8 cellular contexts compared by ENCODE assay signal in genomic region chr11:75204685-75205667, GRCh38. TPM values are rescaled to one million over a fixed set of nuclear protein-coding genes. Genes with fewer than 3 reads are reported as not detected.
A peak's percentile ranks its signal among the peaks of the same experiment; 100 is the strongest.
DNase-seq lines count a peak whose midpoint lies in the region; ATAC-seq, FAIRE-seq and TF ChIP-seq lines count a peak whose summit lies in the region.

No MANE protein-coding gene starts in this region.

- no peak overlapping the region for H3K4me3 ChIP-seq in kidney (ENCODE audit: low read length in 2 of 2)

- peak; percentile 99 for DNase-seq in DMS53 (lab: John Stamatoyannopoulos, UW)
- peak; percentile 48 for DNase-seq in NCI-H2227 treated with DMSO at 0.1 percent for 48 hours (lab: John Stamatoyannopoulos, UW)
- DNase-seq in activated CD4-positive, CD25-positive, alpha-beta regulatory T cell (lab: John Stamatoyannopoulos, UW) = peak; percentile 62 to 89 (median 76)
- DNase-seq in caudate nucleus (lab: John Stamatoyannopoulos, UW) = peak in 48 of 61 donors; percentile 5 to 73 (median 40)
- DNase-seq in kidney = peak; percentile 94
- peak; percentile 82 for DNase-seq in stimulated activated CD4-positive, alpha-beta T cell treated with anti-CD3 and anti-CD28 coated beads, Interleukin-1b, Interleukin-23, amount 100 ng/mL, for 48 hours

- H3K9me3 ChIP-seq in kidney (ENCODE audit: control insufficient read depth in 1 of 2, low read length in 2 of 2) = no peaks in the 10 kb centered on the region

- ATAC-seq in HG02642 (IDR thresholded peaks at IDR 0.05; ENCODE audit: poor library complexity, unreplicated experiment) = peak; percentile 80
- ATAC-seq in HG03457 (IDR thresholded peaks at IDR 0.05; ENCODE audit: unreplicated experiment) = no peak

- peak; percentile 86 for TF ChIP-seq CTCF in kidney (IDR thresholded peaks at IDR 0.05; ENCODE audit: borderline replicate concordance, extremely low read depth, insufficient read depth)

- no peak overlapping the region for H3K9ac ChIP-seq in kidney (ENCODE audit: low read length in 2 of 2)

- H3K27ac ChIP-seq in caudate nucleus (ENCODE audit: low read depth, low read length) (peak overlapping the region; percentile 58), kidney (ENCODE audit: low read depth in 2 of 2, low read length in 2 of 2) (no peak overlapping the region)

- H3K4me1 ChIP-seq in kidney (ENCODE audit: control insufficient read depth in 1 of 2, insufficient read depth in 1 of 2, low read depth in 1 of 2, low read length in 2 of 2) = peaks cover 3 to 5% of the 10 kb centered on the region in 2 donors

- no peak for FAIRE-seq in kidney (lab: Jason Lieb, UNC)

- intact Hi-C loops in kidney (cut with DNase I) = no loop called here

- no peaks in the 10 kb centered on the region for H3K36me3 ChIP-seq in kidney (ENCODE audit: control insufficient read depth in 1 of 2, insufficient read depth in 2 of 2, low read length in 2 of 2)

RNA-seq across cellular contexts. Expression of gene TPBGL, which starts 35.6 kb away (rescaled TPM):
- 0.69 TPM for total RNA-seq in kidney
- polyA plus RNA-seq in kidney (ENCODE audit: insufficient read depth, low read depth, low replicate concordance) = 0.13 TPM

RNA-seq across cellular contexts. Expression of gene SLCO2B1, which starts 54.1 kb away (rescaled TPM):
- 117 TPM for total RNA-seq in kidney
- polyA plus RNA-seq in kidney (ENCODE audit: insufficient read depth, low read depth, low replicate concordance) = 8.9 TPM

Comparison
In these comparisons a context has a peak if more than half of its experiments do, and no peak if none do; other contexts are left out.
1. DNase-seq: peak in every context shown above with its lines; median percentile 99 in DMS53; 94 in kidney; 82 in stimulated activated CD4-positive, alpha-beta T cell treated with anti-CD3 and anti-CD28 coated beads, Interleukin-1b, Interleukin-23, amount 100 ng/mL, for 48 hours; 76 in activated CD4-positive, CD25-positive, alpha-beta regulatory T cell; 48 in NCI-H2227 treated with DMSO at 0.1 percent for 48 hours; 40 in caudate nucleus.